ENCODE assay signal across 6 cellular contexts in genomic region chr3:74059301-74059700, GRCh38.
"Had no signal": no experiment of that assay in that cellular context is flagged by ENCODE, and none has a peak within 500 bp of the region (broad histone marks: within the 10 kb centered on the region; RNA-seq: fewer than 3 reads in every experiment).

No MANE protein-coding gene starts in this region.

- H3K27ac ChIP-seq: HL-60, KMS-11 had no signal

- H3K4me3 ChIP-seq: K562 had no signal

- DNase-seq: IMR-90, KBM-7, KG1 had no signal

- H3K9ac ChIP-seq: KMS-11 had no signal

- H3K4me2 ChIP-seq: KMS-11 had no signal
